In genomic region chr10:100349087-100349486, GRCh38 we compare ENCODE assay signal across 11 cellular contexts. TPM values are rescaled to one million over a fixed set of nuclear protein-coding genes. Genes with fewer than 3 reads are reported as not detected.
DNase-seq lines count a peak whose midpoint lies in the region; ATAC-seq and TF ChIP-seq lines count a peak whose summit lies in the region.
"Had no signal": no experiment of that assay in that cellular context is flagged by ENCODE, and none has a peak within 500 bp of the region (broad histone marks: within the 10 kb centered on the region; RNA-seq: fewer than 3 reads in every experiment).

No MANE protein-coding gene starts in this region.

- H3K27me3 ChIP-seq in endodermal cell (ENCODE audit: control insufficient read depth, insufficient read depth, low read length, poor library complexity, severe bottlenecking) (no peaks in the 10 kb centered on the region), neuron (ENCODE audit: insufficient read depth, low read length) (no peaks in the 10 kb centered on the region), adrenal gland (no peaks in the 10 kb centered on the region)

- peak overlapping the region; percentile 94 for H3K4me3 ChIP-seq in GM12864 (ENCODE audit: low read depth, low read length)
- peak overlapping the region; percentile 95 for H3K4me3 ChIP-seq in OCI-LY7 (ENCODE audit: low read depth, low read length, poor library complexity, severe bottlenecking)
- H3K4me3 ChIP-seq in endodermal cell (ENCODE audit: low read length), result peak overlapping the region; percentile 96
- H3K4me3 ChIP-seq in neuron (ENCODE audit: low read length), result peak overlapping the region; percentile 82
- peak overlapping the region in 1 of 4 donors; percentile 65 for H3K4me3 ChIP-seq in adrenal gland

- BruUV-seq in OCI-LY7 (replicated peaks; lab: Mats Ljungman, UMichigan), result no TSS peak

- ATAC-seq in HG03139 (IDR thresholded peaks at IDR 0.05; ENCODE audit: unreplicated experiment), result no peak
- no peak for ATAC-seq in HG03196 (IDR thresholded peaks at IDR 0.05; ENCODE audit: unreplicated experiment)
- ATAC-seq: naive thymus-derived CD4-positive, alpha-beta T cell had no signal

- no peaks in the 10 kb centered on the region for H3K9me3 Mint-ChIP-seq in endodermal cell
- H3K9me3 Mint-ChIP-seq: naive thymus-derived CD4-positive, alpha-beta T cell had no signal

- H3K27me3 Mint-ChIP-seq in endodermal cell (ENCODE audit: insufficient read depth), result no peaks in the 10 kb centered on the region

- H3K36me3 ChIP-seq in OCI-LY7 (ENCODE audit: insufficient read depth, low read length) (peaks cover 68% of the 10 kb centered on the region), endodermal cell (ENCODE audit: control insufficient read depth, insufficient read depth, low read length) (peaks cover 60% of the 10 kb centered on the region), neuron (ENCODE audit: insufficient read depth, low read length) (peaks cover 58% of the 10 kb centered on the region), adrenal gland (replicated peaks in 1 of 2) (peaks cover 0 to 25% of the 10 kb centered on the region in 2 donors)

- H2AFZ ChIP-seq in OCI-LY7 (ENCODE audit: low read length) (no peak overlapping the region), neuron (ENCODE audit: low read depth, low read length) (no peak overlapping the region)

- TF ChIP-seq CTCF in GM12864 (IDR thresholded peaks at IDR 0.05; ENCODE audit: low read depth, low read length, missing control alignments), result no peak
- TF ChIP-seq CTCF in OCI-LY7 (conservative IDR thresholded peaks at IDR 0.05; ENCODE audit: low read length), result no peak
- no peak for TF ChIP-seq CTCF in endodermal cell (conservative IDR thresholded peaks at IDR 0.05)
- no peak for TF ChIP-seq CTCF in adrenal gland (IDR thresholded peaks at IDR 0.05)

- H3K9me3 ChIP-seq in OCI-LY7 (ENCODE audit: low read length) (no peaks in the 10 kb centered on the region), endodermal cell (ENCODE audit: control insufficient read depth, low read length) (no peaks in the 10 kb centered on the region), neuron (ENCODE audit: low read length) (no peaks in the 10 kb centered on the region), adrenal gland (replicated peaks in 1 of 3) (no peaks in the 10 kb centered on the region)

- H3K4me3 Mint-ChIP-seq in endodermal cell, result peak overlapping the region; percentile 100

- peaks cover 46% of the 10 kb centered on the region for H3K4me1 Mint-ChIP-seq in endodermal cell

- no peak overlapping the region for H3K9ac ChIP-seq in endodermal cell (ENCODE audit: extremely low read depth, low read length, poor library complexity, severe bottlenecking)

- H3K9me2 ChIP-seq in OCI-LY7 (ENCODE audit: insufficient read depth, low read length), result no peaks in the 10 kb centered on the region

- CTCF ChIA-PET in OCI-LY7 (lab: Charles Lee; ENCODE audit: unreplicated experiment), result interaction anchor here (0.6 to 1.0 kb wide), 3 partner anchors 9 to 25 kb away, joined by 3 to 4 read pairs (median 3); no protein-coding TSS in a partner anchor

- no peak for TF ChIP-seq POLR2A in adrenal gland (IDR thresholded peaks at IDR 0.05)

- H3K36me3 Mint-ChIP-seq in endodermal cell (ENCODE audit: low read depth), result peaks cover 62% of the 10 kb centered on the region

- H3K79me2 ChIP-seq in OCI-LY7 (ENCODE audit: insufficient read depth, low read depth, low read length), result peaks cover 60% of the 10 kb centered on the region

- intact Hi-C loops in OCI-LY7 (cut with micrococcal nuclease; ENCODE audit: unreplicated experiment), result no loop called here
- intact Hi-C loops in adrenal gland (cut with DNase I), result no loop called here

- peaks cover 32% of the 10 kb centered on the region for H4K20me1 ChIP-seq in OCI-LY7 (ENCODE audit: insufficient read depth, low read length)

- peaks cover 50% of the 10 kb centered on the region for H3K4me1 ChIP-seq in OCI-LY7 (ENCODE audit: insufficient read depth, low read length, poor library complexity, severe bottlenecking)
- H3K4me1 ChIP-seq in endodermal cell (ENCODE audit: control insufficient read depth, insufficient read depth, low read length), result peaks cover 18% of the 10 kb centered on the region
- peaks cover 45% of the 10 kb centered on the region for H3K4me1 ChIP-seq in neuron (ENCODE audit: insufficient read depth, low read length)
- H3K4me1 ChIP-seq in adrenal gland (replicated peaks in 1 of 2), result peaks cover 45% of the 10 kb centered on the region in 2 donors

- 80 to 88% methylated on average over 2 to 5 of the region's 5 CpGs for WGBS in endodermal cell (ENCODE audit: insufficient coverage in 1 of 2, insufficient read length in 1 of 2), 2 experiments
- 74 to 85% (median 80%) methylated on average over 4 to 5 of the region's 5 CpGs for WGBS in adrenal gland, 4 donors

- H3K27ac Mint-ChIP-seq in endodermal cell, result no peak overlapping the region

- DNase-seq in GM12864 (ENCODE audit: low read depth) (no peak), OCI-LY7 (ENCODE audit: low spot score) (no peak), endodermal cell (no peak), adrenal gland (no peak), NCI-H2107 (lab: John Stamatoyannopoulos, UW) (no peak)
- DNase-seq: naive thymus-derived CD4-positive, alpha-beta T cell; NCI-H1048; T-helper 9 cell had no signal

- H3K4me2 ChIP-seq in OCI-LY7 (ENCODE audit: low read length), result peak overlapping the region; percentile 88

- POLR2A ChIA-PET in OCI-LY7 (lab: Charles Lee), result interaction anchor here (0.6 to 8.5 kb wide), 11 partner anchors 9 to 187 kb away, joined by 3 to 88 read pairs (median 6); partner anchors contain the start of gene HIF1AN

- H3K27ac ChIP-seq in OCI-LY7 (ENCODE audit: low read depth, low read length, poor library complexity, severe bottlenecking) (no peak overlapping the region), endodermal cell (ENCODE audit: low read depth, low read length) (no peak overlapping the region), adrenal gland (no peak overlapping the region)

RNA-seq across cellular contexts. Expression of gene SCD, which starts 2.1 kb away (rescaled TPM):
- 66.1 and 76.8 TPM in 2 replicates for total RNA-seq in OCI-LY7 (2014; rRNA removed; shearing (Covaris generic))
- 291 and 327 TPM in 2 replicates for total RNA-seq in OCI-LY7 (2022)
- 100 to 1,000 TPM; 369 to 442 TPM for total RNA-seq in endodermal cell
- 672 TPM for polyA plus RNA-seq in endodermal cell (2013, experiment 1 of 2)
- polyA plus RNA-seq in endodermal cell (2013, experiment 2 of 2), result 688 TPM
- total RNA-seq in adrenal gland, result 100 to 1,000 TPM; 105 to 734 (median 221) TPM
- 100 to 1,000 TPM in 2 of 3 donors, 10 to 100 TPM in 1; 44.2 to 979 (median 125) TPM for polyA plus RNA-seq in adrenal gland

RNA-seq across cellular contexts. Expression of gene PKD2L1, which starts 19.1 kb away (rescaled TPM):
- total RNA-seq in OCI-LY7 (2014; rRNA removed; shearing (Covaris generic)), result not detected in 2 replicates
- 0.76 TPM in 1 of 2 replicates, not detected in the other for total RNA-seq in OCI-LY7 (2022)
- not detected for total RNA-seq in endodermal cell
- 0.11 TPM for polyA plus RNA-seq in endodermal cell (2013, experiment 1 of 2)
- 0.58 TPM for polyA plus RNA-seq in endodermal cell (2013, experiment 2 of 2)
- not detected for total RNA-seq in adrenal gland
- polyA plus RNA-seq in adrenal gland, result under 1 TPM in 1 of 3 donors, not detected in 2; 0.72 TPM
